34 cellular contexts compared by ENCODE assay signal in genomic region chr4:163710158-163710557, GRCh38.
A peak's percentile ranks its signal among the peaks of the same experiment; 100 is the strongest.
DNase-seq lines count a peak whose midpoint lies in the region; ATAC-seq, FAIRE-seq and TF ChIP-seq lines count a peak whose summit lies in the region.
"Had no signal": no experiment of that assay in that cellular context is flagged by ENCODE, and none has a peak within 500 bp of the region (broad histone marks: within the 10 kb centered on the region; RNA-seq: fewer than 3 reads in every experiment).

No MANE protein-coding gene starts in this region.

- TF ChIP-seq RAD21 in HepG2 (CRISPR knock-in tag; IDR thresholded peaks at IDR 0.05), result no peak

- H3K27me3 ChIP-seq in HepG2 (ENCODE audit: control insufficient read depth in 1 of 2, insufficient read depth in 2 of 2, low read length in 2 of 2), result no peaks in the 10 kb centered on the region
- H3K27me3 ChIP-seq in right lobe of liver, result no peaks in the 10 kb centered on the region
- H3K27me3 ChIP-seq: BE2C; BLaER1; BLaER1 treated with 17β-estradiol and CSF1 and Interleukin-3, amounts not matched to agents 10 nM and 100 nM had no signal

- no peaks in the 10 kb centered on the region for H3K36me3 Mint-ChIP-seq in activated CD8-positive, alpha-beta T cell treated with anti-CD3 and anti-CD28 coated beads, Interleukin-2, amount 10 ng/mL, durations not matched to agents 7 days and 5 days (ENCODE audit: low read depth)
- no peaks in the 10 kb centered on the region for H3K36me3 Mint-ChIP-seq in activated CD8-positive, alpha-beta memory T cell treated with anti-CD3 and anti-CD28 coated beads, Interleukin-2, amount 10 ng/mL, durations not matched to agents 7 days and 5 days
- H3K36me3 Mint-ChIP-seq: CD14-positive monocyte; CD4-positive, alpha-beta memory T cell; CD4-positive, CD25-positive, alpha-beta regulatory T cell; CD8-positive, alpha-beta memory T cell; CD8-positive, alpha-beta T cell had no signal

- 0% methylated on average over 2 of the region's 2 CpGs for WGBS in HepG2 (ENCODE audit: low lambda C conversion rate)
- WGBS in right lobe of liver (ENCODE audit: insufficient coverage, low coverage, low lambda C conversion rate, missing lambda C conversion rate), result 42% methylated on average over 2 of the region's 2 CpGs

- no peak overlapping the region for H2AFZ ChIP-seq in HepG2 (ENCODE audit: low read length)

- intact Hi-C loops in HepG2 (cut with micrococcal nuclease; ENCODE audit: unreplicated experiment) (no loop called here), right lobe of liver (cut with DNase I) (no loop called here)

- DNase-seq in HepG2 (ENCODE audit: low spot score) (no peak), right lobe of liver (no peak), D721Med (ENCODE audit: insufficient read length, low spot score) (no peak), HEK293T (ENCODE audit: extremely low spot score) (no peak)
- no peak for DNase-seq in activated CD8-positive, alpha-beta T cell treated with anti-CD3 and anti-CD28 coated beads, Interleukin-2, amount 10 ng/mL, durations not matched to agents 7 days and 5 days
- DNase-seq in activated CD8-positive, alpha-beta memory T cell treated with anti-CD3 and anti-CD28 coated beads, Interleukin-2, amount 10 ng/mL, durations not matched to agents 7 days and 5 days, result no peak
- DNase-seq: 8988T; ACHN; AML-193; BE2C; C1 segment of cervical spinal cord; Caco-2; Calu3; CD4-positive, alpha-beta memory T cell; CD4-positive, alpha-beta T cell; CD4-positive, CD25-positive, alpha-beta regulatory T cell; CD8-positive, alpha-beta memory T cell; CD8-positive, alpha-beta T cell; COR-L47; DMS 273 treated with DMSO at 0.1 percent for 48 hours; DMS153; DMS53; DMS79; DMS79 treated with DMSO at 0.1 percent for 48 hours; DND-41; EL had no signal

- no peak overlapping the region for H3K9ac ChIP-seq in HepG2 (ENCODE audit: insufficient read depth, low read depth, low read length)
- H3K9ac ChIP-seq: BLaER1; BLaER1 treated with 17β-estradiol and CSF1 and Interleukin-3, amounts not matched to agents 10 nM and 100 nM had no signal

- no peaks in the 10 kb centered on the region for H4K20me1 ChIP-seq in HepG2 (ENCODE audit: insufficient read depth, low read length)
- H4K20me1 ChIP-seq: BLaER1; BLaER1 treated with 17β-estradiol and CSF1 and Interleukin-3, amounts not matched to agents 10 nM and 100 nM had no signal

- no TSS peak for BruUV-seq in HepG2 (replicated peaks; lab: Mats Ljungman, UMichigan)

- H3K4me1 Mint-ChIP-seq in activated CD8-positive, alpha-beta T cell treated with anti-CD3 and anti-CD28 coated beads, Interleukin-2, amount 10 ng/mL, durations not matched to agents 7 days and 5 days (ENCODE audit: low read depth), result no peaks in the 10 kb centered on the region
- H3K4me1 Mint-ChIP-seq in activated CD8-positive, alpha-beta memory T cell treated with anti-CD3 and anti-CD28 coated beads, Interleukin-2, amount 10 ng/mL, durations not matched to agents 7 days and 5 days, result no peaks in the 10 kb centered on the region
- H3K4me1 Mint-ChIP-seq: B cell; CD14-positive monocyte; CD4-positive, alpha-beta memory T cell; CD4-positive, CD25-positive, alpha-beta regulatory T cell; CD8-positive, alpha-beta memory T cell had no signal

- no peaks in the 10 kb centered on the region for H3K9me3 Mint-ChIP-seq in activated CD8-positive, alpha-beta T cell treated with anti-CD3 and anti-CD28 coated beads, Interleukin-2, amount 10 ng/mL, durations not matched to agents 7 days and 5 days (ENCODE audit: insufficient read depth)
- no peaks in the 10 kb centered on the region for H3K9me3 Mint-ChIP-seq in activated CD8-positive, alpha-beta memory T cell treated with anti-CD3 and anti-CD28 coated beads, Interleukin-2, amount 10 ng/mL, durations not matched to agents 7 days and 5 days (ENCODE audit: low read depth)
- H3K9me3 Mint-ChIP-seq: CD14-positive monocyte; CD4-positive, alpha-beta memory T cell; CD4-positive, alpha-beta T cell; CD4-positive, CD25-positive, alpha-beta regulatory T cell; CD8-positive, alpha-beta memory T cell; CD8-positive, alpha-beta T cell had no signal

- H3K4me2 ChIP-seq in HepG2 (ENCODE audit: low read depth, low read length), result no peak overlapping the region
- H3K4me2 ChIP-seq: A549; BLaER1; BLaER1 treated with 17β-estradiol and CSF1 and Interleukin-3, amounts not matched to agents 10 nM and 100 nM had no signal

- CTCF ChIA-PET in HepG2 (lab: Yijun Ruan, JAX; ENCODE audit: low intra/inter-chr PET ratio, low total read pairs) (no interaction called here), HEK293T (lab: Yijun Ruan, JAX) (no interaction called here)
- CTCF ChIA-PET in activated CD8-positive, alpha-beta T cell treated with anti-CD3 and anti-CD28 coated beads, Interleukin-2, amount 10 ng/mL, durations not matched to agents 7 days and 5 days (lab: Charles Lee), result no interaction called here
- CTCF ChIA-PET in activated CD8-positive, alpha-beta memory T cell treated with anti-CD3 and anti-CD28 coated beads, Interleukin-2, amount 10 ng/mL, durations not matched to agents 7 days and 5 days (lab: Charles Lee), result no interaction called here

- TF ChIP-seq POLR2A in HepG2 (IDR thresholded peaks at IDR 0.05; ENCODE audit: insufficient read depth in 1 of 2, low read depth in 2 of 2, low read length in 2 of 2) (no peak), right lobe of liver (IDR thresholded peaks at IDR 0.05) (no peak)

- no peak for TF ChIP-seq CTCF in HepG2 (CRISPR knock-in tag; IDR thresholded peaks at IDR 0.05)
- TF ChIP-seq CTCF in right lobe of liver (IDR thresholded peaks at IDR 0.05), result no peak
- no peak for TF ChIP-seq CTCF in D721Med (IDR thresholded peaks at IDR 0.05; ENCODE audit: insufficient read depth, missing control alignments)

- H3K79me2 ChIP-seq in HepG2 (ENCODE audit: insufficient read depth, low read length), result no peaks in the 10 kb centered on the region

- H3K36me3 ChIP-seq in HepG2 (replicated peaks in 1 of 2; ENCODE audit: control insufficient read depth in 1 of 2, insufficient read depth in 2 of 2, low read length in 2 of 2), result no peaks in the 10 kb centered on the region
- no peaks in the 10 kb centered on the region for H3K36me3 ChIP-seq in right lobe of liver
- H3K36me3 ChIP-seq: BE2C; BLaER1; BLaER1 treated with 17β-estradiol and CSF1 and Interleukin-3, amounts not matched to agents 10 nM and 100 nM had no signal

- FAIRE-seq in HepG2 (lab: Jason Lieb, UNC) (no peak), D721Med (lab: Jason Lieb, UNC) (peak; percentile 29)
- FAIRE-seq: A204.1, A549 had no signal

- H3K27me3 Mint-ChIP-seq in activated CD8-positive, alpha-beta T cell treated with anti-CD3 and anti-CD28 coated beads, Interleukin-2, amount 10 ng/mL, durations not matched to agents 7 days and 5 days (ENCODE audit: low read depth), result no peaks in the 10 kb centered on the region
- no peaks in the 10 kb centered on the region for H3K27me3 Mint-ChIP-seq in activated CD8-positive, alpha-beta memory T cell treated with anti-CD3 and anti-CD28 coated beads, Interleukin-2, amount 10 ng/mL, durations not matched to agents 7 days and 5 days
- H3K27me3 Mint-ChIP-seq: CD4-positive, alpha-beta memory T cell; CD4-positive, alpha-beta T cell; CD8-positive, alpha-beta memory T cell had no signal

- H3K4me3 Mint-ChIP-seq in activated CD8-positive, alpha-beta T cell treated with anti-CD3 and anti-CD28 coated beads, Interleukin-2, amount 10 ng/mL, durations not matched to agents 7 days and 5 days, result no peak overlapping the region
- no peak overlapping the region for H3K4me3 Mint-ChIP-seq in activated CD8-positive, alpha-beta memory T cell treated with anti-CD3 and anti-CD28 coated beads, Interleukin-2, amount 10 ng/mL, durations not matched to agents 7 days and 5 days
- H3K4me3 Mint-ChIP-seq: B cell; CD14-positive monocyte; CD4-positive, alpha-beta memory T cell; CD4-positive, alpha-beta T cell; CD4-positive, CD25-positive, alpha-beta regulatory T cell; CD8-positive, alpha-beta memory T cell; CD8-positive, alpha-beta T cell had no signal

- H3K27ac ChIP-seq in HepG2 (ENCODE audit: extremely low read length, insufficient read depth, low read length) (no peak overlapping the region), right lobe of liver (no peak overlapping the region)
- H3K27ac ChIP-seq: 22Rv1; A549; BLaER1; BLaER1 treated with 17β-estradiol and CSF1 and Interleukin-3, amounts not matched to agents 10 nM and 100 nM; C4-2B had no signal

- H3K4me1 ChIP-seq in HepG2 (ENCODE audit: insufficient read depth, low read length) (no peaks in the 10 kb centered on the region), right lobe of liver (no peaks in the 10 kb centered on the region)
- H3K4me1 ChIP-seq: A549; BE2C; BLaER1; BLaER1 treated with 17β-estradiol and CSF1 and Interleukin-3, amounts not matched to agents 10 nM and 100 nM; Caco-2 had no signal

- in situ Hi-C loops in HepG2 (cut with HindIII; ENCODE audit: extremely low pct_ligation_motif_present, low pct_unique_long_range_greater_than_20kb), result no loop called here

- no peak for TF ChIP-seq EP300 in HepG2 (IDR thresholded peaks at IDR 0.05; ENCODE audit: low read depth in 2 of 2, low read length in 2 of 2)
- no peak for TF ChIP-seq EP300 in HepG2 (CRISPR knock-in tag; IDR thresholded peaks at IDR 0.05; ENCODE audit: borderline replicate concordance)

- H3K27ac Mint-ChIP-seq in activated CD8-positive, alpha-beta T cell treated with anti-CD3 and anti-CD28 coated beads, Interleukin-2, amount 10 ng/mL, durations not matched to agents 7 days and 5 days, result no peak overlapping the region
- no peak overlapping the region for H3K27ac Mint-ChIP-seq in activated CD8-positive, alpha-beta memory T cell treated with anti-CD3 and anti-CD28 coated beads, Interleukin-2, amount 10 ng/mL, durations not matched to agents 7 days and 5 days
- H3K27ac Mint-ChIP-seq: B cell; CD14-positive monocyte; CD4-positive, alpha-beta memory T cell; CD4-positive, alpha-beta T cell; CD4-positive, CD25-positive, alpha-beta regulatory T cell; CD8-positive, alpha-beta memory T cell; CD8-positive, alpha-beta T cell had no signal

- POLR2A ChIA-PET in HepG2 (lab: Yijun Ruan, JAX), result no interaction called here
- POLR2A ChIA-PET in HEK293T (lab: Yijun Ruan, JAX), result no interaction called here
- POLR2A ChIA-PET in activated CD8-positive, alpha-beta T cell treated with anti-CD3 and anti-CD28 coated beads, Interleukin-2, amount 10 ng/mL, durations not matched to agents 7 days and 5 days (lab: Charles Lee), result no interaction called here

- no peak overlapping the region for H3K4me3 ChIP-seq in HepG2 (replicated peaks in 1 of 3; ENCODE audit: insufficient read depth in 1 of 3, low read depth in 2 of 3, low read length in 3 of 3)
- H3K4me3 ChIP-seq in right lobe of liver, result no peak overlapping the region
- H3K4me3 ChIP-seq: A549; BLaER1; BLaER1 treated with 17β-estradiol and CSF1 and Interleukin-3, amounts not matched to agents 10 nM and 100 nM had no signal

- no peak for ATAC-seq in HepG2
- ATAC-seq in right lobe of liver, result no peak
- ATAC-seq in activated CD8-positive, alpha-beta T cell treated with anti-CD3 and anti-CD28 coated beads, Interleukin-2, amount 10 ng/mL, durations not matched to agents 7 days and 5 days, result no peak
- ATAC-seq in activated CD8-positive, alpha-beta memory T cell treated with anti-CD3 and anti-CD28 coated beads, Interleukin-2, amount 10 ng/mL, durations not matched to agents 7 days and 5 days, result no peak
- ATAC-seq: A549; CD8-positive, alpha-beta T cell had no signal

- H3K9me3 ChIP-seq in HepG2 (ENCODE audit: low read length), result 0 out of 2 replicates have a peak, but pooled peaks cover 7% of the 10 kb centered on the region
- H3K9me3 ChIP-seq in right lobe of liver, result no peaks in the 10 kb centered on the region
- H3K9me3 ChIP-seq: A549; BE2C; BLaER1; BLaER1 treated with 17β-estradiol and CSF1 and Interleukin-3, amounts not matched to agents 10 nM and 100 nM; Caco-2 had no signal
